Comparison of ENCODE assay signal across 28 cellular contexts in genomic region chr2:157996799-157997198, GRCh38.
"Had no signal": no experiment of that assay in that cellular context is flagged by ENCODE, and none has a peak within 500 bp of the region (broad histone marks: within the 10 kb centered on the region; RNA-seq: fewer than 3 reads in every experiment).

No MANE protein-coding gene starts in this region.

- H3K27ac ChIP-seq: colonic mucosa, coronary artery, dorsolateral prefrontal cortex, epithelial cell of prostate, esophagus muscularis mucosa, esophagus squamous epithelium, foreskin keratinocyte, gastrocnemius medialis, gastroesophageal sphincter, heart left ventricle, heart right ventricle had no signal

- H3K36me3 ChIP-seq: colonic mucosa, esophagus muscularis mucosa, esophagus squamous epithelium, gastrocnemius medialis, gastroesophageal sphincter, heart left ventricle, heart right ventricle had no signal

- H3K27me3 ChIP-seq: colonic mucosa, dorsolateral prefrontal cortex, esophagus muscularis mucosa, esophagus squamous epithelium, foreskin keratinocyte, gastrocnemius medialis, gastroesophageal sphincter, heart left ventricle, heart right ventricle had no signal

- DNase-seq: colonic mucosa; cortex of kidney; dermis blood vessel endothelial cell; dorsolateral prefrontal cortex; effector CD4-positive, alpha-beta T cell; effector CD8-positive, alpha-beta T cell; effector memory CD4-positive, alpha-beta T cell; effector memory CD8-positive, alpha-beta T cell; endodermal cell; erythroblast; esophagus squamous epithelium; foreskin fibroblast; foreskin keratinocyte; foreskin melanocyte; gastrocnemius medialis; glutamatergic neuron; head of caudate nucleus; heart left ventricle; heart right ventricle had no signal

- FAIRE-seq: colon, endometrium, endothelial cell of umbilical vein, frontal cortex had no signal

- H3K4me1 ChIP-seq: colonic mucosa, esophagus muscularis mucosa, esophagus squamous epithelium, foreskin keratinocyte, gastrocnemius medialis, gastroesophageal sphincter, heart left ventricle, heart right ventricle had no signal

- H3K4me3 ChIP-seq: colonic mucosa, coronary artery, dorsolateral prefrontal cortex, esophagus muscularis mucosa, esophagus squamous epithelium, gastrocnemius medialis, gastroesophageal sphincter, heart left ventricle, heart right ventricle had no signal

- ATAC-seq: effector memory CD8-positive, alpha-beta T cell; esophagus mucosa; foreskin keratinocyte; gastrocnemius medialis; gastroesophageal sphincter; heart left ventricle; heart right ventricle had no signal

- H3K9me3 ChIP-seq: colonic mucosa, esophagus muscularis mucosa, esophagus squamous epithelium, gastrocnemius medialis, gastroesophageal sphincter had no signal
